ENCODE assay signal across 16 cellular contexts in genomic region chr19:11140896-11141295, GRCh38. TPM values are rescaled to one million over a fixed set of nuclear protein-coding genes. Genes with fewer than 3 reads are reported as not detected.
DNase-seq lines count a peak whose midpoint lies in the region; ATAC-seq and TF ChIP-seq lines count a peak whose summit lies in the region.
"Had no signal": no experiment of that assay in that cellular context is flagged by ENCODE, and none has a peak within 500 bp of the region (broad histone marks: within the 10 kb centered on the region; RNA-seq: fewer than 3 reads in every experiment).

No MANE protein-coding gene starts in this region.

- WGBS in sigmoid colon, 2 donors, result 89 to 92% methylated on average over 9 of the region's 9 CpGs

- H3K4me1 ChIP-seq in right atrium auricular region, result peaks cover 3 to 73% of the 10 kb centered on the region in 2 donors
- peaks cover 40 to 55% of the 10 kb centered on the region in 2 donors for H3K4me1 ChIP-seq in ascending aorta
- H3K4me1 ChIP-seq in sigmoid colon, result peaks cover 0 to 73% (median 64%) of the 10 kb centered on the region in 4 donors

- no peak for TF ChIP-seq POLR2A in sigmoid colon (IDR thresholded peaks at IDR 0.05)

- intact Hi-C loops in left cardiac atrium (cut with DNase I), result no loop called here
- intact Hi-C loops in ascending aorta (cut with DNase I), result loop anchor here (5.0 kb wide), 1 partner anchor 826 kb away; the partner anchor contains the start of gene ZNF763
- intact Hi-C loops in sigmoid colon (cut with DNase I), result no loop called here

- no peaks in the 10 kb centered on the region for H3K27me3 ChIP-seq in right atrium auricular region
- H3K27me3 ChIP-seq in ascending aorta, result no peaks in the 10 kb centered on the region
- no peaks in the 10 kb centered on the region for H3K27me3 ChIP-seq in sigmoid colon

- no peaks in the 10 kb centered on the region for H3K36me3 ChIP-seq in right atrium auricular region
- no peaks in the 10 kb centered on the region for H3K36me3 ChIP-seq in ascending aorta
- no peaks in the 10 kb centered on the region for H3K36me3 ChIP-seq in sigmoid colon

- TF ChIP-seq EP300 in sigmoid colon (IDR thresholded peaks at IDR 0.05), result no peak

- DNase-seq in right atrium auricular region (ENCODE audit: low spot score) (no peak), left cardiac atrium (no peak), ascending aorta (ENCODE audit: low spot score in 2 of 2) (no peak), sigmoid colon (no peak), NCI-H2196 (lab: John Stamatoyannopoulos, UW; ENCODE audit: unreplicated experiment) (no peak), occipital lobe (lab: John Stamatoyannopoulos, UW) (no peak), cerebellum (ENCODE audit: low spot score) (no peak), NK-92 (lab: John Stamatoyannopoulos, UW; ENCODE audit: unreplicated experiment) (no peak)
- DNase-seq: Calu3; CD4-positive, CD25-positive, alpha-beta regulatory T cell; GM23248; KBM-7; NCI-H1092 treated with DMSO at 0.1 percent for 48 hours; NCI-H1694 treated with DMSO at 0.1 percent for 48 hours; NCI-H2171; NCI-H510A had no signal

- H3K27ac ChIP-seq in right atrium auricular region (peak overlapping the region; percentile 96 to 98), ascending aorta (peak overlapping the region; percentile 97), sigmoid colon (peak overlapping the region; percentile 92 to 99 (median 95))
- H3K27ac ChIP-seq: GM23248 had no signal

- H3K4me3 ChIP-seq in right atrium auricular region (no peak overlapping the region), ascending aorta (no peak overlapping the region), sigmoid colon (no peak overlapping the region)
- H3K4me3 ChIP-seq: GM23248 had no signal

- TF ChIP-seq CTCF in right atrium auricular region (IDR thresholded peaks at IDR 0.05) (no peak), ascending aorta (IDR thresholded peaks at IDR 0.05) (no peak), sigmoid colon (IDR thresholded peaks at IDR 0.05) (no peak)

- ATAC-seq in left cardiac atrium, result no peak

- H3K9me3 ChIP-seq in right atrium auricular region (no peaks in the 10 kb centered on the region), ascending aorta (no peaks in the 10 kb centered on the region), sigmoid colon (no peaks in the 10 kb centered on the region)

RNA-seq across cellular contexts. Expression of gene SPC24, which starts 14.7 kb away (rescaled TPM):
- total RNA-seq in right atrium auricular region (1 to 10 TPM; 1.2 to 5.7 TPM), left cardiac atrium (1 to 10 TPM; 3.4 to 3.9 TPM), ascending aorta (1.1 TPM), sigmoid colon (1 to 10 TPM in 3 of 4 donors, under 1 TPM in 1; 0.99 to 6.0 (median 2.8) TPM), occipital lobe (6.4 TPM), cerebellum (13.3 TPM)
- 10 to 100 TPM in 1 of 3 donors, 1 to 10 TPM in 2; 1.2 to 13.0 (median 2.1) TPM for polyA plus RNA-seq in sigmoid colon

RNA-seq across cellular contexts. Expression of gene LDLR, which starts 51.6 kb away (rescaled TPM):
- total RNA-seq in right atrium auricular region (10 to 100 TPM; 13.8 to 15.9 TPM), left cardiac atrium (10 to 100 TPM; 24.4 to 80.0 TPM), ascending aorta (37.4 TPM), sigmoid colon (100 to 1,000 TPM in 1 of 4 donors, 10 to 100 TPM in 1, 1 to 10 TPM in 2; 7.1 to 139 (median 15.0) TPM), occipital lobe (19.5 TPM), cerebellum (36.6 TPM)
- polyA plus RNA-seq in sigmoid colon, result 10 to 100 TPM; 20.4 to 76.0 (median 20.6) TPM

RNA-seq across cellular contexts. Expression of gene KANK2, which starts 56.4 kb away (rescaled TPM):
- total RNA-seq in right atrium auricular region (100 to 1,000 TPM; 445 to 622 TPM), left cardiac atrium (100 to 1,000 TPM; 238 to 255 TPM), ascending aorta (572 TPM), sigmoid colon (1,000 to 10,000 TPM in 2 of 4 donors, 100 to 1,000 TPM in 2; 691 to 1,314 (median 1,068) TPM), occipital lobe (10.6 TPM), cerebellum (34.3 TPM)
- polyA plus RNA-seq in sigmoid colon, result 100 to 1,000 TPM in 1 of 3 donors, 10 to 100 TPM in 2; 29.8 to 130 (median 89.4) TPM
